ENCODE assay signal across 2 cellular contexts in genomic region chr14:105085766-105086165, GRCh38.
TF ChIP-seq lines count a peak whose summit lies in the region.

No MANE protein-coding gene starts in this region.

TF ChIP-seq in HCT116, 20 proteins besides CTCF, POLR2A, EP300 and RAD21:
- TF ChIP-seq FOSL1 (IDR thresholded peaks at IDR 0.05; ENCODE audit: low read depth): no peak
- no peak for TF ChIP-seq TCF7L2 (IDR thresholded peaks at IDR 0.05; ENCODE audit: borderline replicate concordance, extremely low read depth, insufficient read depth, insufficient read length)
- TF ChIP-seq ELF1 (IDR thresholded peaks at IDR 0.05; ENCODE audit: borderline replicate concordance, low read depth): no peak
- TF ChIP-seq SP1 (IDR thresholded peaks at IDR 0.05; ENCODE audit: low read depth): no peak
- no peak for TF ChIP-seq CBX3 (IDR thresholded peaks at IDR 0.05; ENCODE audit: low read depth)
- no peak for TF ChIP-seq SIN3A (IDR thresholded peaks at IDR 0.05; ENCODE audit: low read depth)
- no peak for TF ChIP-seq EZH2phosphoT487 (IDR thresholded peaks at IDR 0.05; ENCODE audit: borderline replicate concordance)
- TF ChIP-seq ZFX (IDR thresholded peaks at IDR 0.05): no peak
- TF ChIP-seq JUND (IDR thresholded peaks at IDR 0.05): no peak
- no peak for TF ChIP-seq REST (IDR thresholded peaks at IDR 0.05; ENCODE audit: low read depth)
- TF ChIP-seq ZNF274 (IDR thresholded peaks at IDR 0.05; ENCODE audit: low read depth, low read length): no peak
- TF ChIP-seq MAX (IDR thresholded peaks at IDR 0.05): no peak
- TF ChIP-seq SRF (IDR thresholded peaks at IDR 0.05; ENCODE audit: low read depth): no peak
- TF ChIP-seq, protein P1, sequence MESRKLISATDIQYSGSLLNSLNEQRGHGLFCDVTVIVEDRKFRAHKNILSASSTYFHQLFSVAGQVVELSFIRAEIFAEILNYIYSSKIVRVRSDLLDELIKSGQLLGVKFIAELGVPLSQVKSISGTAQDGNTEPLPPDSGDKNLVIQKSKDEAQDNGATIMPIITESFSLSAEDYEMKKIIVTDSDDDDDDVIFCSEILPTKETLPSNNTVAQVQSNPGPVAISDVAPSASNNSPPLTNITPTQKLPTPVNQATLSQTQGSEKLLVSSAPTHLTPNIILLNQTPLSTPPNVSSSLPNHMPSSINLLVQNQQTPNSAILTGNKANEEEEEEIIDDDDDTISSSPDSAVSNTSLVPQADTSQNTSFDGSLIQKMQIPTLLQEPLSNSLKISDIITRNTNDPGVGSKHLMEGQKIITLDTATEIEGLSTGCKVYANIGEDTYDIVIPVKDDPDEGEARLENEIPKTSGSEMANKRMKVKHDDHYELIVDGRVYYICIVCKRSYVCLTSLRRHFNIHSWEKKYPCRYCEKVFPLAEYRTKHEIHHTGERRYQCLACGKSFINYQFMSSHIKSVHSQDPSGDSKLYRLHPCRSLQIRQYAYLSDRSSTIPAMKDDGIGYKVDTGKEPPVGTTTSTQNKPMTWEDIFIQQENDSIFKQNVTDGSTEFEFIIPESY (IDR thresholded peaks at IDR 0.05; ENCODE audit: extremely low read depth, insufficient replicate concordance, low read length): no peak
- TF ChIP-seq EZH2 (IDR thresholded peaks at IDR 0.05): no peak
- TF ChIP-seq, protein P2, sequence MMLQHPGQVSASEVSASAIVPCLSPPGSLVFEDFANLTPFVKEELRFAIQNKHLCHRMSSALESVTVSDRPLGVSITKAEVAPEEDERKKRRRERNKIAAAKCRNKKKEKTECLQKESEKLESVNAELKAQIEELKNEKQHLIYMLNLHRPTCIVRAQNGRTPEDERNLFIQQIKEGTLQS (IDR thresholded peaks at IDR 0.05): no peak

TF ChIP-seq in HEK293T, 16 proteins besides CTCF, POLR2A, EP300 and RAD21:
- TF ChIP-seq FOXM1 (IDR thresholded peaks at IDR 0.05; ENCODE audit: borderline replicate concordance) (no peak), TARDBP (IDR thresholded peaks at IDR 0.05) (no peak), ELF4 (IDR thresholded peaks at IDR 0.05) (no peak), FOXA1 (IDR thresholded peaks at IDR 0.05) (no peak)
